27 cellular contexts compared by ENCODE assay signal in the genomic region with DNA sequence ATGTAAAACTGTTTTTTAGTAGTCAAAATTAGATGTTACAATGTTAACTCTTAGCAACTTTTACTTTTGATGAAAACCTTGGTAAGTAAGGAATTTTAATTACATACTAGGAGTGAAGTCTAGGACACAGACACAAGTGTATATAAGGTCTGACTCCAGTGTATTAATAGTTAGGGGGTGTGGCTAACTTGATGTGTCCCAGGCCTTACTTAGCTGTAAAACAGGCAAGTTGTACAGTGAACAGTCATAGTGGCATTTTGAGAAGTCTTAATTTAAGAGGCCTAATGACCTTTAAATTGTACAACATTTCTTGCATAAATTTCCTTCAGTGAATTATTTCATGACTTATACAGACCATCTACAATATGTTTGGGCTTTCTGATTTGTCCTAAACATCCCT.
"Had no signal": no experiment of that assay in that cellular context is flagged by ENCODE, and none has a peak within 500 bp of the region (broad histone marks: within the 10 kb centered on the region; RNA-seq: fewer than 3 reads in every experiment).

No MANE protein-coding gene starts in this region.

- ATAC-seq: activated CD8-positive, alpha-beta memory T cell treated with anti-CD3 and anti-CD28 coated beads, Interleukin-2, amount 10 ng/mL, durations not matched to agents 7 days and 5 days; activated naive CD4-positive, alpha-beta T cell treated with anti-CD3 and anti-CD28 coated beads, Interleukin-2, amount 50 U/mL, for 72 hours; activated naive CD8-positive, alpha-beta T cell treated with anti-CD3 and anti-CD28 coated beads, Interleukin-2, amount 50 U/mL, for 24 hours; K562 had no signal

- DNase-seq: activated B cell treated with CpG ODN at 0.5 μM for 24 hours; activated CD4-positive, alpha-beta T cell treated with anti-CD3 and anti-CD28 coated beads for 1 hour; activated CD4-positive, alpha-beta T cell treated with anti-CD3 and anti-CD28 coated beads, Interleukin-2, amount 10 ng/mL, durations not matched to agents 24 days and 14 days; activated CD4-positive, alpha-beta T cell treated with anti-CD3 and anti-CD28 coated beads, Interleukin-2, amount 50 U/mL, for 48 hours; activated CD8-positive, alpha-beta memory T cell treated with anti-CD3 and anti-CD28 coated beads, Interleukin-2, amount 10 ng/mL, durations not matched to agents 7 days and 5 days; activated effector memory CD4-positive, alpha-beta T cell treated with anti-CD3 and anti-CD28 coated beads, Interleukin-2, amount 50 U/mL, for 16 hours; activated naive CD4-positive, alpha-beta T cell treated with Interleukin-2 at 50 U/mL for 16 hours; activated naive CD8-positive, alpha-beta T cell treated with anti-CD3 and anti-CD28 coated beads, Interleukin-2, amount 50 U/mL, for 24 hours; activated T-cell treated with anti-CD3 and anti-CD28 coated beads, Interleukin-2, amount 50 U/mL, for 24 hours; amniotic stem cell; Karpas-422; NCI-H1105 treated with DMSO at 0.1 percent for 48 hours; NCI-H1436 treated with DMSO at 0.1 percent for 48 hours; NCI-H187; NCI-H2081; NCI-H510A treated with DMSO at 0.1 percent for 48 hours; NCI-H69; NK-92 treated with Interleukin-12 subunit alpha and Interleukin-12 subunit beta, amount 100 ng/mL, for 24 hours; OCI-M1; Peyer's patch; SHP77 treated with DMSO at 0.1 percent for 48 hours; T-helper 9 cell had no signal

- H3K27me3 Mint-ChIP-seq: activated B cell treated with CpG ODN at 0.5 μM for 24 hours; activated CD4-positive, alpha-beta T cell treated with anti-CD3 and anti-CD28 coated beads, Interleukin-2, amount 10 ng/mL, durations not matched to agents 24 days and 14 days; activated CD8-positive, alpha-beta memory T cell treated with anti-CD3 and anti-CD28 coated beads, Interleukin-2, amount 10 ng/mL, durations not matched to agents 7 days and 5 days; activated naive CD8-positive, alpha-beta T cell treated with anti-CD3 and anti-CD28 coated beads, Interleukin-2, amount 50 U/mL, for 24 hours; activated T-cell treated with anti-CD3 and anti-CD28 coated beads, Interleukin-2, amount 50 U/mL, for 24 hours had no signal

- H3K27ac ChIP-seq: Peyer's patch, RWPE1 had no signal

- H3K9me3 Mint-ChIP-seq: activated B cell treated with CpG ODN at 0.5 μM for 24 hours had no signal

- H3K27me3 ChIP-seq: Peyer's patch had no signal

- H3K27ac Mint-ChIP-seq: activated B cell treated with CpG ODN at 0.5 μM for 24 hours; activated CD4-positive, alpha-beta T cell treated with anti-CD3 and anti-CD28 coated beads, Interleukin-2, amount 10 ng/mL, durations not matched to agents 24 days and 14 days; activated CD8-positive, alpha-beta memory T cell treated with anti-CD3 and anti-CD28 coated beads, Interleukin-2, amount 10 ng/mL, durations not matched to agents 7 days and 5 days; activated naive CD4-positive, alpha-beta T cell treated with anti-CD3 and anti-CD28 coated beads, Interleukin-2, amount 50 U/mL, for 72 hours; activated naive CD8-positive, alpha-beta T cell treated with anti-CD3 and anti-CD28 coated beads, Interleukin-2, amount 50 U/mL, for 24 hours; activated T-cell treated with anti-CD3 and anti-CD28 coated beads, Interleukin-2, amount 50 U/mL, for 24 hours; brain; T-helper 1 cell treated with Interleukin-12 subunit alpha and Interleukin-12 subunit beta and Interleukin-4 antibody, amounts not matched to agents 30 μg/mL and 1 μg/mL, for 36 hours had no signal

- H3K4me1 ChIP-seq: Peyer's patch had no signal

- H3K4me3 Mint-ChIP-seq: activated B cell treated with CpG ODN at 0.5 μM for 24 hours; activated CD4-positive, alpha-beta T cell treated with anti-CD3 and anti-CD28 coated beads, Interleukin-2, amount 10 ng/mL, durations not matched to agents 24 days and 14 days; activated CD8-positive, alpha-beta memory T cell treated with anti-CD3 and anti-CD28 coated beads, Interleukin-2, amount 10 ng/mL, durations not matched to agents 7 days and 5 days; activated naive CD8-positive, alpha-beta T cell treated with anti-CD3 and anti-CD28 coated beads, Interleukin-2, amount 50 U/mL, for 24 hours; activated T-cell treated with anti-CD3 and anti-CD28 coated beads, Interleukin-2, amount 50 U/mL, for 24 hours; brain; T-helper 1 cell treated with Interleukin-12 subunit alpha and Interleukin-12 subunit beta and Interleukin-4 antibody, amounts not matched to agents 30 μg/mL and 1 μg/mL, for 36 hours had no signal

- H3K4me3 ChIP-seq: K562, Peyer's patch had no signal
